20 cellular contexts compared by ENCODE assay signal in genomic region chr1:156162430-156163037, GRCh38. TPM values are rescaled to one million over a fixed set of nuclear protein-coding genes. Genes with fewer than 3 reads are reported as not detected.
A peak's percentile ranks its signal among the peaks of the same experiment; 100 is the strongest.
DNase-seq lines count a peak whose midpoint lies in the region; ATAC-seq, FAIRE-seq and TF ChIP-seq lines count a peak whose summit lies in the region.
"Had no signal": no experiment of that assay in that cellular context is flagged by ENCODE, and none has a peak within 500 bp of the region (broad histone marks: within the 10 kb centered on the region; RNA-seq: fewer than 3 reads in every experiment).

No MANE protein-coding gene starts in this region.

- H3K9me3 ChIP-seq in small intestine (ENCODE audit: control insufficient read depth, low read depth) (no peaks in the 10 kb centered on the region), transverse colon (no peaks in the 10 kb centered on the region)
- H3K9me3 ChIP-seq: mucosa of descending colon had no signal

- H3K27ac ChIP-seq in small intestine (ENCODE audit: low read depth in 1 of 2, low read length in 1 of 2): no peak overlapping the region
- H3K27ac ChIP-seq in transverse colon: peak overlapping the region in 1 of 4 donors; percentile 67
- H3K27ac ChIP-seq: 22Rv1, RWPE1 had no signal

- no peaks in the 10 kb centered on the region for H3K27me3 ChIP-seq in small intestine (ENCODE audit: control insufficient read depth in 2 of 2, insufficient read depth in 2 of 2, low read length in 2 of 2)
- H3K27me3 ChIP-seq in transverse colon: no peaks in the 10 kb centered on the region

- H3K4me1 ChIP-seq in small intestine (ENCODE audit: control insufficient read depth in 2 of 2, insufficient read depth in 1 of 2, low read depth in 1 of 2, low read length in 1 of 2) (peaks cover 0 to 2% of the 10 kb centered on the region in 2 donors), transverse colon (peaks cover 0 to 12% (median 8%) of the 10 kb centered on the region in 4 donors)
- H3K4me1 ChIP-seq: Caco-2 had no signal

- WGBS in small intestine, 3 donors: 43 to 78% (median 61%) methylated on average over 5 of the region's 5 CpGs
- 94% methylated on average over 5 of the region's 5 CpGs; no CpG with 5 or more reads in 1 of the 2 donors for WGBS in transverse colon (ENCODE audit: low coverage in 1 of 2), 2 donors

- FAIRE-seq in small intestine (lab: Jason Lieb, UNC): no peak

- in situ Hi-C loops in transverse colon (cut with MboI; ENCODE audit: low pct_ligation_motif_present in 1 of 4, low pct_unique_long_range_greater_than_20kb in 1 of 4, low sequenced_read_pairs in 3 of 4): no loop called here

- DNase-seq in NCI-H82 (lab: John Stamatoyannopoulos, UW) (peak; percentile 56), NCI-H82 treated with DMSO at 0.1 percent for 48 hours (lab: John Stamatoyannopoulos, UW; ENCODE audit: unreplicated experiment) (no peak), amniotic epithelial cell (ENCODE audit: low read depth) (peak; percentile 72), islet precursor cell (peak; percentile 44), small intestine (peak; percentile 35), transverse colon (no peak)
- DNase-seq: activated naive CD8-positive, alpha-beta T cell treated with anti-CD3 and anti-CD28 coated beads, Interleukin-2, amount 50 U/mL, for 24 hours; Caco-2; dermis blood vessel endothelial cell; Karpas-422; mucosa of descending colon; NCI-H187; NCI-H69; stimulated activated naive CD8-positive, alpha-beta T cell treated with anti-CD3 and anti-CD28 coated beads, Interleukin-15, amount 100 ng/mL, for 72 hours; T-helper 9 cell had no signal

- TF ChIP-seq EP300 in transverse colon (IDR thresholded peaks at IDR 0.05; ENCODE audit: low read depth): no peak

- no peak for TF ChIP-seq POLR2A in transverse colon (IDR thresholded peaks at IDR 0.05)

- intact Hi-C loops in transverse colon (cut with DNase I; ENCODE audit: low total_unique reads): no loop called here

- no peaks in the 10 kb centered on the region for H3K36me3 ChIP-seq in small intestine (ENCODE audit: control insufficient read depth in 2 of 2, insufficient read depth in 2 of 2, low read length in 2 of 2)
- no peaks in the 10 kb centered on the region for H3K36me3 ChIP-seq in transverse colon

- TF ChIP-seq CTCF in transverse colon (IDR thresholded peaks at IDR 0.05): no peak

- H3K4me3 ChIP-seq in small intestine (ENCODE audit: low read depth in 1 of 2, low read length in 2 of 2): no peak overlapping the region
- no peak overlapping the region for H3K4me3 ChIP-seq in transverse colon
- H3K4me3 ChIP-seq: mucosa of descending colon had no signal

- ATAC-seq in GM19463 (IDR thresholded peaks at IDR 0.05; ENCODE audit: unreplicated experiment) (no peak), GM18907 (IDR thresholded peaks at IDR 0.05; ENCODE audit: unreplicated experiment) (no peak)
- ATAC-seq: activated naive CD8-positive, alpha-beta T cell treated with anti-CD3 and anti-CD28 coated beads, Interleukin-2, amount 50 U/mL, for 24 hours; HCT116; mucosa of descending colon; stimulated activated naive CD8-positive, alpha-beta T cell treated with anti-CD3 and anti-CD28 coated beads, Interleukin-15, amount 100 ng/mL, for 72 hours had no signal

RNA-seq across cellular contexts. Expression of gene SEMA4A, which starts 9.1 kb away (rescaled TPM):
- 1 to 10 TPM in 2 of 3 donors, under 1 TPM in 1; 0.89 to 1.9 (median 1.7) TPM for polyA plus RNA-seq in small intestine
- 1 to 10 TPM in 3 of 4 donors, not detected in 1; 2.6 to 6.0 (median 4.8) TPM for total RNA-seq in transverse colon

RNA-seq across cellular contexts. Expression of gene SLC25A44, which starts 31.4 kb away (rescaled TPM):
- polyA plus RNA-seq in small intestine: 10 to 100 TPM; 13.4 to 18.6 (median 15.9) TPM
- total RNA-seq in transverse colon: 10 to 100 TPM in 3 of 4 donors, 1 to 10 TPM in 1; 9.6 to 19.9 (median 18.9) TPM

RNA-seq across cellular contexts. Expression of gene LMNA, which starts 48.0 kb away (rescaled TPM):
- 100 to 1,000 TPM in 2 of 3 donors, 10 to 100 TPM in 1; 89.7 to 168 (median 101) TPM for polyA plus RNA-seq in small intestine
- 100 to 1,000 TPM; 300 to 999 (median 324) TPM for total RNA-seq in transverse colon

RNA-seq across cellular contexts. Expression of gene PMF1, which starts 50.3 kb away (rescaled TPM):
- polyA plus RNA-seq in small intestine: 10 to 100 TPM; 53.5 to 65.9 (median 60.0) TPM
- total RNA-seq in transverse colon: 10 to 100 TPM; 29.9 to 67.3 (median 52.3) TPM

Comparison
In these comparisons a context has a peak if more than half of its experiments do, and no peak if none do; other contexts are left out.
1. DNase-seq: peak in NCI-H82 (single experiment), amniotic epithelial cell (single experiment), islet precursor cell (single experiment) and small intestine (single experiment); none in NCI-H82 treated with DMSO at 0.1 percent for 48 hours (single experiment) and transverse colon (single experiment).